In the genomic region with DNA sequence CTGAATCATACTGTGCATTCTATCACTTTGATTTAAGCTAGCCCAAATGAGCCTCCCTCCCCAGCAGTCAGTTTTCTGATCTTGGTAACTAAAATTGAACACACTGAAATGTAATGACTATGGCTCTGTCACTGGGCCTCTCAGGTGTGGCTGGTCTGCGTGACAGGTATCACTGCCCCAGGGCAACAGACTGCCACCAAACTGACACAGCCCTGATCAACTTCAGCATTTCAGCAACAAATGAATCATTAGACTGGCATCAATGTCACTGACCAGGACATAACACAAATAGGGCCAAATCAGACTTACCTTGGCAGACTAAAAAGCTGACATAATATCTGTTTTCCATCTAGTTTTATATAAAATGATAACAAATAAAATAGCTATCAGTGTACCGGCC, we compare ENCODE assay signal across 26 cellular contexts.
"Had no signal": no experiment of that assay in that cellular context is flagged by ENCODE, and none has a peak within 500 bp of the region (broad histone marks: within the 10 kb centered on the region; RNA-seq: fewer than 3 reads in every experiment).

No MANE protein-coding gene starts in this region.

- DNase-seq: activated B cell treated with CpG ODN at 0.5 μM for 24 hours; activated CD4-positive, alpha-beta memory T cell treated with anti-CD3 and anti-CD28 coated beads for 36 hours; activated CD4-positive, alpha-beta T cell treated with anti-CD3 and anti-CD28 coated beads for 1 hour; activated CD4-positive, alpha-beta T cell treated with anti-CD3 and anti-CD28 coated beads, Interleukin-2, amount 10 ng/mL, durations not matched to agents 24 days and 14 days; activated CD8-positive, alpha-beta memory T cell treated with anti-CD3 and anti-CD28 coated beads for 24 hours; activated effector memory CD4-positive, alpha-beta T cell treated with anti-CD3 and anti-CD28 coated beads, Interleukin-2, amount 50 U/mL, for 16 hours; activated naive CD4-positive, alpha-beta T cell treated with Interleukin-2 at 50 U/mL for 16 hours; activated T-cell treated with anti-CD3 and anti-CD28 coated beads, Interleukin-2, amount 50 U/mL, for 4 hours; amygdala; Kasumi-1; NCI-H1048; NCI-H146; NCI-H187 treated with DMSO at 0.1 percent for 48 hours; NCI-H2081 treated with DMSO at 0.1 percent for 48 hours; NCI-H446; NCI-H524; T-cell; T-helper 2 cell; T1000 had no signal

- H3K27me3 Mint-ChIP-seq: activated CD4-positive, alpha-beta memory T cell treated with anti-CD3 and anti-CD28 coated beads for 36 hours; brain; central memory CD8-positive, alpha-beta T cell had no signal

- FAIRE-seq: astrocyte, TTC549 had no signal

- H3K9me3 Mint-ChIP-seq: activated B cell treated with CpG ODN at 0.5 μM for 24 hours; activated CD4-positive, alpha-beta memory T cell treated with anti-CD3 and anti-CD28 coated beads for 36 hours; activated CD4-positive, alpha-beta T cell treated with anti-CD3 and anti-CD28 coated beads, Interleukin-2, amount 10 ng/mL, durations not matched to agents 24 days and 14 days; activated naive CD4-positive, alpha-beta T cell treated with anti-CD3 and anti-CD28 coated beads, Interleukin-2, amount 50 U/mL, for 72 hours; activated T-cell treated with anti-CD3 and anti-CD28 coated beads, Interleukin-2, amount 50 U/mL, for 4 hours; brain; central memory CD8-positive, alpha-beta T cell; T-cell had no signal

- H3K27ac Mint-ChIP-seq: activated B cell treated with CpG ODN at 0.5 μM for 24 hours; activated CD4-positive, alpha-beta memory T cell treated with anti-CD3 and anti-CD28 coated beads for 36 hours; activated CD4-positive, alpha-beta T cell treated with anti-CD3 and anti-CD28 coated beads, Interleukin-2, amount 10 ng/mL, durations not matched to agents 24 days and 14 days; activated naive CD4-positive, alpha-beta T cell treated with anti-CD3 and anti-CD28 coated beads, Interleukin-2, amount 50 U/mL, for 72 hours; T-cell had no signal

- H3K36me3 Mint-ChIP-seq: activated CD4-positive, alpha-beta memory T cell treated with anti-CD3 and anti-CD28 coated beads for 36 hours; activated naive CD4-positive, alpha-beta T cell treated with anti-CD3 and anti-CD28 coated beads, Interleukin-2, amount 50 U/mL, for 72 hours; brain; T-cell had no signal

- H3K4me3 Mint-ChIP-seq: activated B cell treated with CpG ODN at 0.5 μM for 24 hours; activated CD4-positive, alpha-beta memory T cell treated with anti-CD3 and anti-CD28 coated beads for 36 hours; activated CD4-positive, alpha-beta T cell treated with anti-CD3 and anti-CD28 coated beads, Interleukin-2, amount 10 ng/mL, durations not matched to agents 24 days and 14 days; activated T-cell treated with anti-CD3 and anti-CD28 coated beads, Interleukin-2, amount 50 U/mL, for 4 hours; brain; central memory CD8-positive, alpha-beta T cell; T-cell had no signal

- H3K4me3 ChIP-seq: SK-N-MC had no signal

- H3K27ac ChIP-seq: SK-N-MC had no signal

- ATAC-seq: activated naive CD4-positive, alpha-beta T cell treated with anti-CD3 and anti-CD28 coated beads, Interleukin-2, amount 50 U/mL, for 72 hours; activated T-cell treated with anti-CD3 and anti-CD28 coated beads, Interleukin-2, amount 50 U/mL, for 4 hours; Right ventricle myocardium inferior; T-cell had no signal

- H3K4me1 Mint-ChIP-seq: activated B cell treated with CpG ODN at 0.5 μM for 24 hours; activated CD4-positive, alpha-beta T cell treated with anti-CD3 and anti-CD28 coated beads, Interleukin-2, amount 10 ng/mL, durations not matched to agents 24 days and 14 days; central memory CD8-positive, alpha-beta T cell; T-cell had no signal
